1 cellular context compared by ENCODE assay signal in the genomic region with DNA sequence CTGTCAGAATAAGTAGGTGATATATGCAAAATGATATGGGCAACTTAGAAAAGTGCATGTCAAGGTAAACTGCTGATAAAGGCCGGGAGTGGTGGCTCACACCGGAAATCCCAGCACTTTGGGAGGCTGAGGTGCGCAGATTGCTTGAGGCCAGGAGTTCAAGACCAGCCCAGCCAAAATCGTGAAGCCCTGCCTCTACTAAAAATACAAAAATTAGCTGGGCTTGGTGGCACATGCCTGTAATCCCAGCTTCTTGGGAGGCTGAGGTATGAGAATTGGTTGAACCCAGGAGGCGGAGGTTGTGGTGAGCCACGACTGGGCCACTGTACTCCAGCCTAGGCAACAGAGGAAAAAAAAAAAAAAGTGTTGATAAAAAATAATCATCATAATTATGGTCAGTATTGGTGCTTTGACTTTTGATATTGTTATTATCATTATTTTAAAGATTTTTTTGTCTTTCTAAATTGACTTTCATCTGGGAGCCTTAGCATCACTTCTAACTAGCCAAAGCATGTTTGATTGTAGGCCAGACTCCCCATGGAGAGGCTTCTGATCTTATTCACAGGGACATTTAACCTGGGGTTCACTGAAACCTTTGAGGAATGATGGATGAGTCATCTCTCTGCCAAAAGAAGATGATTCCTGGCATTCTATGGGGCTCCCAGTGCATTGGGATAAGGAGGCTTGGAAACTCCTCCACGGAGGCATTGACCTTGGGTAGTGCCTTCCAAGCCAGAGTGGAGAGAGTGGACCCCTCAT.
TF ChIP-seq lines count a peak whose summit lies in the region.

No MANE protein-coding gene starts in this region.

TF ChIP-seq in endothelial cell of umbilical vein, 7 proteins besides CTCF, POLR2A, EP300 and RAD21 (continued from another document):
- TF ChIP-seq EZH2 (IDR thresholded peaks at IDR 0.05; ENCODE audit: borderline replicate concordance, low read depth, low read length, severe bottlenecking), result no peak
